1 cellular context compared by ENCODE assay signal in genomic region chr1:37474051-37474696, GRCh38.
TF ChIP-seq lines count a peak whose summit lies in the region.

Gene ZC3H12A (plus strand): TSS chr1:37474580. CDS start chr1:37475497, 917 bp downstream.

TF ChIP-seq in GM12878, 131 proteins besides CTCF, POLR2A, EP300 and RAD21 (continued from another document and continues in another):
- TF ChIP-seq, protein P1, sequence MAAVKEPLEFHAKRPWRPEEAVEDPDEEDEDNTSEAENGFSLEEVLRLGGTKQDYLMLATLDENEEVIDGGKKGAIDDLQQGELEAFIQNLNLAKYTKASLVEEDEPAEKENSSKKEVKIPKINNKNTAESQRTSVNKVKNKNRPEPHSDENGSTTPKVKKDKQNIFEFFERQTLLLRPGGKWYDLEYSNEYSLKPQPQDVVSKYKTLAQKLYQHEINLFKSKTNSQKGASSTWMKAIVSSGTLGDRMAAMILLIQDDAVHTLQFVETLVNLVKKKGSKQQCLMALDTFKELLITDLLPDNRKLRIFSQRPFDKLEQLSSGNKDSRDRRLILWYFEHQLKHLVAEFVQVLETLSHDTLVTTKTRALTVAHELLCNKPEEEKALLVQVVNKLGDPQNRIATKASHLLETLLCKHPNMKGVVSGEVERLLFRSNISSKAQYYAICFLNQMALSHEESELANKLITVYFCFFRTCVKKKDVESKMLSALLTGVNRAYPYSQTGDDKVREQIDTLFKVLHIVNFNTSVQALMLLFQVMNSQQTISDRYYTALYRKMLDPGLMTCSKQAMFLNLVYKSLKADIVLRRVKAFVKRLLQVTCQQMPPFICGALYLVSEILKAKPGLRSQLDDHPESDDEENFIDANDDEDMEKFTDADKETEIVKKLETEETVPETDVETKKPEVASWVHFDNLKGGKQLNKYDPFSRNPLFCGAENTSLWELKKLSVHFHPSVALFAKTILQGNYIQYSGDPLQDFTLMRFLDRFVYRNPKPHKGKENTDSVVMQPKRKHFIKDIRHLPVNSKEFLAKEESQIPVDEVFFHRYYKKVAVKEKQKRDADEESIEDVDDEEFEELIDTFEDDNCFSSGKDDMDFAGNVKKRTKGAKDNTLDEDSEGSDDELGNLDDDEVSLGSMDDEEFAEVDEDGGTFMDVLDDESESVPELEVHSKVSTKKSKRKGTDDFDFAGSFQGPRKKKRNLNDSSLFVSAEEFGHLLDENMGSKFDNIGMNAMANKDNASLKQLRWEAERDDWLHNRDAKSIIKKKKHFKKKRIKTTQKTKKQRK (IDR thresholded peaks at IDR 0.05; ENCODE audit: low read depth, low read length): no peak
- TF ChIP-seq RCOR1 (conservative IDR thresholded peaks at IDR 0.05; ENCODE audit: low read depth, low read length): no peak
- TF ChIP-seq HDGF (IDR thresholded peaks at IDR 0.05): no peak
- TF ChIP-seq ESRRA (IDR thresholded peaks at IDR 0.05; ENCODE audit: low read length): no peak
- TF ChIP-seq NRF1 (conservative IDR thresholded peaks at IDR 0.05; ENCODE audit: low read depth, low read length): no peak
- TF ChIP-seq, protein P2, sequence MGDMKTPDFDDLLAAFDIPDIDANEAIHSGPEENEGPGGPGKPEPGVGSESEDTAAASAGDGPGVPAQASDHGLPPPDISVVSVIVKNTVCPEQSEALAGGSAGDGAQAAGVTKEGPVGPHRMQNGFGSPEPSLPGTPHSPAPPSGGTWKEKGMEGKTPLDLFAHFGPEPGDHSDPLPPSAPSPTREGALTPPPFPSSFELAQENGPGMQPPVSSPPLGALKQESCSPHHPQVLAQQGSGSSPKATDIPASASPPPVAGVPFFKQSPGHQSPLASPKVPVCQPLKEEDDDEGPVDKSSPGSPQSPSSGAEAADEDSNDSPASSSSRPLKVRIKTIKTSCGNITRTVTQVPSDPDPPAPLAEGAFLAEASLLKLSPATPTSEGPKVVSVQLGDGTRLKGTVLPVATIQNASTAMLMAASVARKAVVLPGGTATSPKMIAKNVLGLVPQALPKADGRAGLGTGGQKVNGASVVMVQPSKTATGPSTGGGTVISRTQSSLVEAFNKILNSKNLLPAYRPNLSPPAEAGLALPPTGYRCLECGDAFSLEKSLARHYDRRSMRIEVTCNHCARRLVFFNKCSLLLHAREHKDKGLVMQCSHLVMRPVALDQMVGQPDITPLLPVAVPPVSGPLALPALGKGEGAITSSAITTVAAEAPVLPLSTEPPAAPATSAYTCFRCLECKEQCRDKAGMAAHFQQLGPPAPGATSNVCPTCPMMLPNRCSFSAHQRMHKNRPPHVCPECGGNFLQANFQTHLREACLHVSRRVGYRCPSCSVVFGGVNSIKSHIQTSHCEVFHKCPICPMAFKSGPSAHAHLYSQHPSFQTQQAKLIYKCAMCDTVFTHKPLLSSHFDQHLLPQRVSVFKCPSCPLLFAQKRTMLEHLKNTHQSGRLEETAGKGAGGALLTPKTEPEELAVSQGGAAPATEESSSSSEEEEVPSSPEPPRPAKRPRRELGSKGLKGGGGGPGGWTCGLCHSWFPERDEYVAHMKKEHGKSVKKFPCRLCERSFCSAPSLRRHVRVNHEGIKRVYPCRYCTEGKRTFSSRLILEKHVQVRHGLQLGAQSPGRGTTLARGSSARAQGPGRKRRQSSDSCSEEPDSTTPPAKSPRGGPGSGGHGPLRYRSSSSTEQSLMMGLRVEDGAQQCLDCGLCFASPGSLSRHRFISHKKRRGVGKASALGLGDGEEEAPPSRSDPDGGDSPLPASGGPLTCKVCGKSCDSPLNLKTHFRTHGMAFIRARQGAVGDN (IDR thresholded peaks at IDR 0.05): peak; percentile 93
- TF ChIP-seq, protein P3, sequence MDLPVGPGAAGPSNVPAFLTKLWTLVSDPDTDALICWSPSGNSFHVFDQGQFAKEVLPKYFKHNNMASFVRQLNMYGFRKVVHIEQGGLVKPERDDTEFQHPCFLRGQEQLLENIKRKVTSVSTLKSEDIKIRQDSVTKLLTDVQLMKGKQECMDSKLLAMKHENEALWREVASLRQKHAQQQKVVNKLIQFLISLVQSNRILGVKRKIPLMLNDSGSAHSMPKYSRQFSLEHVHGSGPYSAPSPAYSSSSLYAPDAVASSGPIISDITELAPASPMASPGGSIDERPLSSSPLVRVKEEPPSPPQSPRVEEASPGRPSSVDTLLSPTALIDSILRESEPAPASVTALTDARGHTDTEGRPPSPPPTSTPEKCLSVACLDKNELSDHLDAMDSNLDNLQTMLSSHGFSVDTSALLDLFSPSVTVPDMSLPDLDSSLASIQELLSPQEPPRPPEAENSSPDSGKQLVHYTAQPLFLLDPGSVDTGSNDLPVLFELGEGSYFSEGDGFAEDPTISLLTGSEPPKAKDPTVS (IDR thresholded peaks at IDR 0.05; ENCODE audit: low read depth, low read length): no peak
- TF ChIP-seq SMARCA5 (IDR thresholded peaks at IDR 0.05): 0 out of 2 replicates have a peak, but pooled peaks have one; percentile 73
- no peak for TF ChIP-seq YBX1 (IDR thresholded peaks at IDR 0.05)
- no peak for TF ChIP-seq ZBTB4 (CRISPR knock-in tag; IDR thresholded peaks at IDR 0.05)
- TF ChIP-seq HCFC1 (IDR thresholded peaks at IDR 0.05; ENCODE audit: low read length): peak; percentile 33; the same call in 1 of the 2 replicates
- 0 out of 2 replicates have a peak, but pooled peaks have one; percentile 73 for TF ChIP-seq STAT1 (conservative IDR thresholded peaks at IDR 0.05)
- TF ChIP-seq SRF (IDR thresholded peaks at IDR 0.05; ENCODE audit: low read depth in 2 of 2, low read length in 2 of 2): 0 out of 4 replicates have a peak, but pooled peaks have one; percentile 9 to 10
- TF ChIP-seq, protein P4, sequence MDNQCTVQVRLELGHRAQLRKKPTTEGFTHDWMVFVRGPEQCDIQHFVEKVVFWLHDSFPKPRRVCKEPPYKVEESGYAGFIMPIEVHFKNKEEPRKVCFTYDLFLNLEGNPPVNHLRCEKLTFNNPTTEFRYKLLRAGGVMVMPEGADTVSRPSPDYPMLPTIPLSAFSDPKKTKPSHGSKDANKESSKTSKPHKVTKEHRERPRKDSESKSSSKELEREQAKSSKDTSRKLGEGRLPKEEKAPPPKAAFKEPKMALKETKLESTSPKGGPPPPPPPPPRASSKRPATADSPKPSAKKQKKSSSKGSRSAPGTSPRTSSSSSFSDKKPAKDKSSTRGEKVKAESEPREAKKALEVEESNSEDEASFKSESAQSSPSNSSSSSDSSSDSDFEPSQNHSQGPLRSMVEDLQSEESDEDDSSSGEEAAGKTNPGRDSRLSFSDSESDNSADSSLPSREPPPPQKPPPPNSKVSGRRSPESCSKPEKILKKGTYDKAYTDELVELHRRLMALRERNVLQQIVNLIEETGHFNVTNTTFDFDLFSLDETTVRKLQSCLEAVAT (IDR thresholded peaks at IDR 0.05): no peak
- TF ChIP-seq E2F4 (IDR thresholded peaks at IDR 0.05; ENCODE audit: low read depth, low read length): no peak
- TF ChIP-seq, protein P5, sequence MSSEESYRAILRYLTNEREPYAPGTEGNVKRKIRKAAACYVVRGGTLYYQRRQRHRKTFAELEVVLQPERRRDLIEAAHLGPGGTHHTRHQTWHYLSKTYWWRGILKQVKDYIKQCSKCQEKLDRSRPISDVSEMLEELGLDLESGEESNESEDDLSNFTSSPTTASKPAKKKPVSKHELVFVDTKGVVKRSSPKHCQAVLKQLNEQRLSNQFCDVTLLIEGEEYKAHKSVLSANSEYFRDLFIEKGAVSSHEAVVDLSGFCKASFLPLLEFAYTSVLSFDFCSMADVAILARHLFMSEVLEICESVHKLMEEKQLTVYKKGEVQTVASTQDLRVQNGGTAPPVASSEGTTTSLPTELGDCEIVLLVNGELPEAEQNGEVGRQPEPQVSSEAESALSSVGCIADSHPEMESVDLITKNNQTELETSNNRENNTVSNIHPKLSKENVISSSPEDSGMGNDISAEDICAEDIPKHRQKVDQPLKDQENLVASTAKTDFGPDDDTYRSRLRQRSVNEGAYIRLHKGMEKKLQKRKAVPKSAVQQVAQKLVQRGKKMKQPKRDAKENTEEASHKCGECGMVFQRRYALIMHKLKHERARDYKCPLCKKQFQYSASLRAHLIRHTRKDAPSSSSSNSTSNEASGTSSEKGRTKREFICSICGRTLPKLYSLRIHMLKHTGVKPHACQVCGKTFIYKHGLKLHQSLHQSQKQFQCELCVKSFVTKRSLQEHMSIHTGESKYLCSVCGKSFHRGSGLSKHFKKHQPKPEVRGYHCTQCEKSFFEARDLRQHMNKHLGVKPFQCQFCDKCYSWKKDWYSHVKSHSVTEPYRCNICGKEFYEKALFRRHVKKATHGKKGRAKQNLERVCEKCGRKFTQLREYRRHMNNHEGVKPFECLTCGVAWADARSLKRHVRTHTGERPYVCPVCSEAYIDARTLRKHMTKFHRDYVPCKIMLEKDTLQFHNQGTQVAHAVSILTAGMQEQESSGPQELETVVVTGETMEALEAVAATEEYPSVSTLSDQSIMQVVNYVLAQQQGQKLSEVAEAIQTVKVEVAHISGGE (CRISPR knock-in tag; IDR thresholded peaks at IDR 0.05): no peak
- peak; percentile 95 for TF ChIP-seq POLR2AphosphoS5 (IDR thresholded peaks at IDR 0.05; ENCODE audit: low read length)
- TF ChIP-seq TAF1 (IDR thresholded peaks at IDR 0.05; ENCODE audit: borderline replicate concordance, low read depth, low read length): peak; percentile 92
- TF ChIP-seq KLF5 (IDR thresholded peaks at IDR 0.05; ENCODE audit: partially characterized antibody): peak; percentile 47
- no peak for TF ChIP-seq FOXM1 (IDR thresholded peaks at IDR 0.05; ENCODE audit: low read depth, low read length)
- TF ChIP-seq IRF4 (IDR thresholded peaks at IDR 0.05; ENCODE audit: low read depth, low read length): no peak
- no peak for TF ChIP-seq EZH2 (IDR thresholded peaks at IDR 0.05; ENCODE audit: borderline replicate concordance, control insufficient read depth, low read depth, low read length)
- peak; percentile 78; the same call in 1 of the 2 replicates for TF ChIP-seq ZNF217 (IDR thresholded peaks at IDR 0.05)
- no peak for TF ChIP-seq STAT3 (IDR thresholded peaks at IDR 0.05; ENCODE audit: low read depth, low read length)
- TF ChIP-seq TCF3 (IDR thresholded peaks at IDR 0.05; ENCODE audit: borderline replicate concordance, insufficient read depth, low read depth, low read length): peak; percentile 97
- TF ChIP-seq LARP7 (IDR thresholded peaks at IDR 0.05): peak; percentile 87
- TF ChIP-seq ETV6 (conservative IDR thresholded peaks at IDR 0.05 in 1 of 2, IDR thresholded peaks at IDR 0.05 in 1 of 2; ENCODE audit: borderline replicate concordance in 1 of 2, low read depth in 1 of 2): no peak
- no peak for TF ChIP-seq SREBF2 (IDR thresholded peaks at IDR 0.05; ENCODE audit: low read length)
- TF ChIP-seq ZNF207 (IDR thresholded peaks at IDR 0.05; ENCODE audit: borderline replicate concordance): peak; percentile 81; the same call in 1 of the 2 replicates
- TF ChIP-seq, protein P6, sequence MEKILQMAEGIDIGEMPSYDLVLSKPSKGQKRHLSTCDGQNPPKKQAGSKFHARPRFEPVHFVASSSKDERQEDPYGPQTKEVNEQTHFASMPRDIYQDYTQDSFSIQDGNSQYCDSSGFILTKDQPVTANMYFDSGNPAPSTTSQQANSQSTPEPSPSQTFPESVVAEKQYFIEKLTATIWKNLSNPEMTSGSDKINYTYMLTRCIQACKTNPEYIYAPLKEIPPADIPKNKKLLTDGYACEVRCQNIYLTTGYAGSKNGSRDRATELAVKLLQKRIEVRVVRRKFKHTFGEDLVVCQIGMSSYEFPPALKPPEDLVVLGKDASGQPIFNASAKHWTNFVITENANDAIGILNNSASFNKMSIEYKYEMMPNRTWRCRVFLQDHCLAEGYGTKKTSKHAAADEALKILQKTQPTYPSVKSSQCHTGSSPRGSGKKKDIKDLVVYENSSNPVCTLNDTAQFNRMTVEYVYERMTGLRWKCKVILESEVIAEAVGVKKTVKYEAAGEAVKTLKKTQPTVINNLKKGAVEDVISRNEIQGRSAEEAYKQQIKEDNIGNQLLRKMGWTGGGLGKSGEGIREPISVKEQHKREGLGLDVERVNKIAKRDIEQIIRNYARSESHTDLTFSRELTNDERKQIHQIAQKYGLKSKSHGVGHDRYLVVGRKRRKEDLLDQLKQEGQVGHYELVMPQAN (conservative IDR thresholded peaks at IDR 0.05): peak; percentile 51; the same call in 1 of the 2 replicates
- no peak for TF ChIP-seq ASH2L (IDR thresholded peaks at IDR 0.05; ENCODE audit: borderline replicate concordance, low read depth)
- TF ChIP-seq RAD51 (IDR thresholded peaks at IDR 0.05): no peak
- peak; percentile 90 for TF ChIP-seq GATAD2B (conservative IDR thresholded peaks at IDR 0.05; ENCODE audit: low read depth)
- TF ChIP-seq EGR1 (IDR thresholded peaks at IDR 0.05; ENCODE audit: borderline replicate concordance in 1 of 2, low read depth in 2 of 2, low read length in 2 of 2): peak in 1 of 2 experiments; percentile 70; a peak in 2 of 3 replicates
- TF ChIP-seq, protein P7, sequence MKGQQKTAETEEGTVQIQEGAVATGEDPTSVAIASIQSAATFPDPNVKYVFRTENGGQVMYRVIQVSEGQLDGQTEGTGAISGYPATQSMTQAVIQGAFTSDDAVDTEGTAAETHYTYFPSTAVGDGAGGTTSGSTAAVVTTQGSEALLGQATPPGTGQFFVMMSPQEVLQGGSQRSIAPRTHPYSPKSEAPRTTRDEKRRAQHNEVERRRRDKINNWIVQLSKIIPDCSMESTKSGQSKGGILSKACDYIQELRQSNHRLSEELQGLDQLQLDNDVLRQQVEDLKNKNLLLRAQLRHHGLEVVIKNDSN (IDR thresholded peaks at IDR 0.05; ENCODE audit: borderline replicate concordance, extremely low read length, insufficient read depth, low read depth, low read length): no peak
- TF ChIP-seq BCL11A (IDR thresholded peaks at IDR 0.05; ENCODE audit: low read depth, low read length): no peak
